In genomic region chr12:111578276-111578970, GRCh38 we compare ENCODE assay signal across 10 cellular contexts. TPM values are rescaled to one million over a fixed set of nuclear protein-coding genes. Genes with fewer than 3 reads are reported as not detected.
DNase-seq lines count a peak whose midpoint lies in the region; TF ChIP-seq lines count a peak whose summit lies in the region.
"Had no signal": no experiment of that assay in that cellular context is flagged by ENCODE, and none has a peak within 500 bp of the region (broad histone marks: within the 10 kb centered on the region; RNA-seq: fewer than 3 reads in every experiment).

No MANE protein-coding gene starts in this region.

- peaks cover 14% of the 10 kb centered on the region for H3K4me1 Mint-ChIP-seq in progenitor cell of endocrine pancreas (ENCODE audit: low read depth)

- H3K4me3 Mint-ChIP-seq in progenitor cell of endocrine pancreas (ENCODE audit: low read depth) = no peak overlapping the region

- no peak overlapping the region for H2AFZ ChIP-seq in osteoblast (ENCODE audit: low read length)

- peaks cover 3% of the 10 kb centered on the region for H3K36me3 ChIP-seq in osteoblast (ENCODE audit: insufficient read depth, low read length)
- H3K36me3 ChIP-seq: adrenal gland had no signal

- peaks cover 98% of the 10 kb centered on the region for H3K79me2 ChIP-seq in osteoblast (ENCODE audit: insufficient read depth, low read length)

- peak overlapping the region; percentile 8 for H3K4me2 ChIP-seq in osteoblast (ENCODE audit: insufficient read depth, low read length)

- peaks cover 6% of the 10 kb centered on the region for H3K36me3 Mint-ChIP-seq in progenitor cell of endocrine pancreas (ENCODE audit: insufficient read depth)

- H4K20me1 ChIP-seq in osteoblast (ENCODE audit: insufficient read depth, low read length) = peaks cover 70% of the 10 kb centered on the region

- CTCF ChIA-PET in GM10248 (lab: Yijun Ruan, JAX) = interaction anchor here (2.2 kb wide), 1 partner anchor 8 kb away, joined by 5 read pairs; no protein-coding TSS in a partner anchor

- no peaks in the 10 kb centered on the region for H3K9me3 ChIP-seq in osteoblast (ENCODE audit: low read depth, low read length)
- H3K9me3 ChIP-seq: adrenal gland had no signal

- H3K27ac ChIP-seq in osteoblast (ENCODE audit: low read depth, low read length) = peak overlapping the region; percentile 54

- DNase-seq in GM10248 (ENCODE audit: extremely low spot score) (peak; percentile 31), NB4 (ENCODE audit: low read depth) (peak; percentile 82), dermis blood vessel endothelial cell (peak; percentile 80), osteoblast (ENCODE audit: insufficient read length, low spot score, missing footprints) (peak; percentile 80), head of caudate nucleus (no peak), NCI-H446 (lab: John Stamatoyannopoulos, UW) (no peak), progenitor cell of endocrine pancreas (ENCODE audit: low spot score, unreplicated experiment) (no peak), GM19240 (ENCODE audit: insufficient read length, low spot score) (no peak)
- DNase-seq: NCI-H1417 treated with DMSO at 0.1 percent for 48 hours had no signal

- no peaks in the 10 kb centered on the region for H3K27me3 ChIP-seq in osteoblast (ENCODE audit: insufficient read depth, low read length)
- H3K27me3 ChIP-seq: adrenal gland had no signal

- POLR2A ChIA-PET in GM10248 (lab: Yijun Ruan, JAX) = no interaction called here

- H3K4me3 ChIP-seq in NB4 (ENCODE audit: low read depth, low read length) (no peak overlapping the region), osteoblast (ENCODE audit: insufficient read depth, low read length) (no peak overlapping the region)
- H3K4me3 ChIP-seq: adrenal gland had no signal

- TF ChIP-seq CTCF in GM10248 (IDR thresholded peaks at IDR 0.05; ENCODE audit: control extremely low read depth, extremely low read depth, low read depth, missing control alignments) = no peak
- TF ChIP-seq CTCF in NB4 (IDR thresholded peaks at IDR 0.05; ENCODE audit: low read depth, low read length) = no peak
- no peak for TF ChIP-seq CTCF in osteoblast (IDR thresholded peaks at IDR 0.05; ENCODE audit: extremely low read depth, low read depth, low read length)
- TF ChIP-seq CTCF in progenitor cell of endocrine pancreas (IDR thresholded peaks at IDR 0.05; ENCODE audit: unreplicated experiment) = no peak

- no peak overlapping the region for H3K27ac Mint-ChIP-seq in progenitor cell of endocrine pancreas

- no peaks in the 10 kb centered on the region for H3K9me3 Mint-ChIP-seq in progenitor cell of endocrine pancreas (ENCODE audit: low read depth)

- H3K27me3 Mint-ChIP-seq in progenitor cell of endocrine pancreas = no peaks in the 10 kb centered on the region

- intact Hi-C loops in head of caudate nucleus (cut with DNase I) = no loop called here

- no peak for TF ChIP-seq POLR2A in NB4 (IDR thresholded peaks at IDR 0.05; ENCODE audit: extremely low read depth, insufficient read length)

- peaks cover 16% of the 10 kb centered on the region for H3K4me1 ChIP-seq in osteoblast (ENCODE audit: insufficient read depth, low read length)

RNA-seq across cellular contexts. Expression of gene ATXN2, which starts 20.7 kb away (rescaled TPM):
- total RNA-seq in dermis blood vessel endothelial cell (32.0 and 37.3 TPM in 2 replicates), osteoblast (39.4 and 51.9 TPM in 2 replicates), progenitor cell of endocrine pancreas (81.7 and 86.6 TPM in 2 replicates)

Comparison
In these comparisons a context has a peak if more than half of its experiments do, and no peak if none do; other contexts are left out.
1. DNase-seq: peak in GM10248 (single experiment), NB4 (single experiment), dermis blood vessel endothelial cell (single experiment) and osteoblast (single experiment); none in head of caudate nucleus (0 of 42), NCI-H446 (0 of 2), progenitor cell of endocrine pancreas (single experiment) and GM19240 (single experiment).